In genomic region chr1:22018583-22019559, GRCh38 we compare ENCODE assay signal across 1 cellular context.
TF ChIP-seq lines count a peak whose summit lies in the region.

No MANE protein-coding gene starts in this region.

TF ChIP-seq in A549, 52 proteins besides CTCF, POLR2A, EP300 and RAD21 (continued from another document):
- no peak for TF ChIP-seq REST (IDR thresholded peaks at IDR 0.05)
- no peak for TF ChIP-seq HMGXB4 (CRISPR knock-in tag; IDR thresholded peaks at IDR 0.05; ENCODE audit: borderline replicate concordance)
- TF ChIP-seq SMC3 (IDR thresholded peaks at IDR 0.05) = no peak
